ENCODE assay signal across 8 cellular contexts in the genomic region with DNA sequence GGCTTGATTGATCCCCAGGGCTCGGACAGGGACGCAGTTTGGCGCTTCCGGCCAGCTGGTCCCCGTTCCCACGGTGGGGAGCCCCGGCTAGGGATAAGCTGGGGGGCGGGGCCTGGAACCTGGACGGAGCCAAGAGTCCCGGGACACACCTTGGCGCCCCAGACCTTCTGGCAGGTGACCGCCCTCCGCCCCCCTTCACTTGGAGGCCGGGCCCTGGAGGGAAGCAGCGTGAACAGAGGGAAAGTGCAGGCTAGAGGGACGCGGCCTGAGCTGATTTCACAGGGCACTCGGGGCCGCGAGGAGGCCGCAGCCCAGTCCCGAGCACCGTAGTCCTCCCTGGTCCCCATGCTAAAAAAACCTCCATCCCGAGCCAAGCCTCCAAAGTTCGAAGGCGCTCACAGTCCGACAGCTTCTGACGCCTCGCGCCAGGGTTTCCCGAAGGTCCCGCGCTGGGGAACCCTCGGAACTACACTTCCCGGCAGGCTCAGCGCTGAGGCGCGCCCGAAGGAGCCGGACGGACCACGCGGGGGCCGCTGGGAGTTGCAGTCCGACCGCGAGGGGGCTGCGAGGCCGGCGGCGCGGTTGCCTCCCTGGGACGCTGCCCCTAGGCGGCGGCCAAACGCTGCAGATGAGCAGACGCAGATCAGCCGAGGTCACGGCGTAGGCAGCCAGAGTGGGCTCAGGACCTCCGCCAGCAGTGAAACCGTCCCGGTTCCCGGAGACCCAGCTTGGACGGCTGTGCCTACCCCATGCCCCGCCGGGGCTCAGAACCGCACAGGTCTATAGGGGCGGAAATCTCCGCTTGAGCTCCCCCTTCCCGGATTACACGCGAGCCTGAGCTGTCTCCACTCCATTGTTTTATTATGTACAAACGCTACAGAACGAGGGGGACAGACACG. TPM values are rescaled to one million over a fixed set of nuclear protein-coding genes. Genes with fewer than 3 reads are reported as not detected.
A peak's percentile ranks its signal among the peaks of the same experiment; 100 is the strongest.
DNase-seq lines count a peak whose midpoint lies in the region; ATAC-seq and TF ChIP-seq lines count a peak whose summit lies in the region.

A gene with protein sequence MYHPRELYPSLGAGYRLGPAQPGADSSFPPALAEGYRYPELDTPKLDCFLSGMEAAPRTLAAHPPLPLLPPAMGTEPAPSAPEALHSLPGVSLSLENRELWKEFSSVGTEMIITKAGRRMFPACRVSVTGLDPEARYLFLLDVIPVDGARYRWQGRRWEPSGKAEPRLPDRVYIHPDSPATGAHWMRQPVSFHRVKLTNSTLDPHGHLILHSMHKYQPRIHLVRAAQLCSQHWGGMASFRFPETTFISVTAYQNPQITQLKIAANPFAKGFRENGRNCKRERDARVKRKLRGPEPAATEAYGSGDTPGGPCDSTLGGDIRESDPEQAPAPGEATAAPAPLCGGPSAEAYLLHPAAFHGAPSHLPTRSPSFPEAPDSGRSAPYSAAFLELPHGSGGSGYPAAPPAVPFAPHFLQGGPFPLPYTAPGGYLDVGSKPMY (minus strand): TSS at position 451 of the 899 bp plus-strand sequence. CDS start 731 bp downstream, outside the sequence.

- H3K4me3 ChIP-seq in HCT116 (replicated peaks in 1 of 2; ENCODE audit: low read depth in 1 of 2, low read length in 2 of 2) = peak within 1 kb of the TSS; percentile 62 to 68
- peak within 1 kb of the TSS; percentile 75 for H3K4me3 ChIP-seq in MM.1S (ENCODE audit: low read length)
- peak within 1 kb of the TSS; percentile 85 for H3K4me3 ChIP-seq in neutrophil (ENCODE audit: low read depth in 1 of 2, low read length in 1 of 2)

- POLR2A ChIA-PET in HCT116 (lab: Charles Lee) = interaction anchor here (0.7 to 2.7 kb wide), 7 partner anchors 12 to 602 kb away, joined by 3 to 10 read pairs (median 3); a partner anchor contains a TSS

- peak; percentile 49 for DNase-seq in GM04503 (ENCODE audit: low read depth)
- DNase-seq in HCT116 (ENCODE audit: low read depth, low spot score) = peak; percentile 74
- DNase-seq in MM.1S = peak; percentile 96
- peak; percentile 90 for DNase-seq in SHP77 treated with DMSO at 0.1 percent for 48 hours (lab: John Stamatoyannopoulos, UW)
- peak; percentile 80 to 91 (median 84) for DNase-seq in activated naive CD4-positive, alpha-beta T cell (lab: John Stamatoyannopoulos, UW)
- peak; percentile 89 for DNase-seq in foreskin melanocyte
- DNase-seq in substantia nigra (lab: John Stamatoyannopoulos, UW) = peak; percentile 44 to 97 (median 89)

- H3F3A ChIP-seq in MM.1S (ENCODE audit: insufficient read depth, low read length) = peaks cover 22% of the 10 kb centered on the region

- intact Hi-C loops in HCT116 (cut with micrococcal nuclease) = loop anchor here (5.0 kb wide), 1 partner anchor 316 kb away; a partner anchor contains a TSS

- TF ChIP-seq RAD21 in HCT116 (IDR thresholded peaks at IDR 0.05; ENCODE audit: low read depth) = peak; percentile 86

- TF ChIP-seq CTCF in HCT116 (IDR thresholded peaks at IDR 0.05 in 2 of 3, conservative IDR thresholded peaks at IDR 0.05 in 1 of 3; ENCODE audit: borderline replicate concordance in 1 of 3, insufficient read depth in 1 of 3, low read depth in 2 of 3, low read length in 2 of 3) (peak; percentile 44 to 76 (median 63); a peak in 5 of 6 replicates), MM.1S (IDR thresholded peaks at IDR 0.05; ENCODE audit: low read length) (peak; percentile 73), neutrophil (IDR thresholded peaks at IDR 0.05) (peak; percentile 90)

- H3K9me3 ChIP-seq in HCT116 (ENCODE audit: control insufficient read depth in 1 of 2, insufficient read depth in 1 of 2, low read depth in 1 of 2, low read length in 2 of 2) (peaks cover 0 to 4% of the 10 kb centered on the region in 2 experiments; a peak in 1 of 4 replicates), MM.1S (replicated peaks; ENCODE audit: insufficient read depth, low read length) (no peaks in the 10 kb centered on the region), neutrophil (no peaks in the 10 kb centered on the region)

- H3K36me3 ChIP-seq in HCT116 (ENCODE audit: control insufficient read depth in 1 of 2, insufficient read depth in 2 of 2, low read length in 2 of 2) (no peaks in the 10 kb centered on the region), MM.1S (replicated peaks; ENCODE audit: insufficient read depth, low read length) (no peaks in the 10 kb centered on the region), neutrophil (peaks cover 34% of the 10 kb centered on the region)

- H3K27ac ChIP-seq in HCT116 (ENCODE audit: low read depth, low read length) (peak within 1 kb of the TSS; percentile 77), MM.1S (ENCODE audit: low read length) (peak within 1 kb of the TSS; percentile 71), neutrophil (peak within 1 kb of the TSS; percentile 100), substantia nigra (ENCODE audit: low read depth, low read length, poor library complexity, severe bottlenecking) (peak within 1 kb of the TSS; percentile 85)

- H3K9me2 ChIP-seq in HCT116 (ENCODE audit: insufficient read depth) (no peaks in the 10 kb centered on the region), MM.1S (replicated peaks; ENCODE audit: insufficient read depth, low read length) (no peaks in the 10 kb centered on the region)

- RAD21 ChIA-PET in HCT116 (lab: Charles Lee; ENCODE audit: low non-redundant PET in 1 of 2, low total read pairs in 2 of 2, uncharacterized antibody in 2 of 2, unreplicated experiment in 2 of 2) = interaction anchor here in 1 of 2 experiments (0.6 kb wide), 1 partner anchor 304 kb away, joined by 3 read pairs; a partner anchor contains a TSS

- H2AFZ ChIP-seq in HCT116 (ENCODE audit: low read depth, low read length, poor library complexity, severe bottlenecking) = peak within 1 kb of the TSS; percentile 82
- peak within 1 kb of the TSS; percentile 98 for H2AFZ ChIP-seq in MM.1S (ENCODE audit: low read length)

- H3K4me1 ChIP-seq in HCT116 (ENCODE audit: control insufficient read depth in 1 of 2, insufficient read depth in 2 of 2, low read length in 2 of 2) (peaks cover 14 to 62% of the 10 kb centered on the region in 2 experiments), MM.1S (ENCODE audit: low read length) (peaks cover 24% of the 10 kb centered on the region), neutrophil (ENCODE audit: control insufficient read depth in 1 of 2, insufficient read depth in 1 of 2, low read depth in 1 of 2, low read length in 1 of 2) (peaks cover 67 to 68% of the 10 kb centered on the region in 2 experiments)

- no peaks in the 10 kb centered on the region for H3K27me3 ChIP-seq in HCT116 (ENCODE audit: insufficient read depth, low read length)
- no peaks in the 10 kb centered on the region for H3K27me3 ChIP-seq in MM.1S (replicated peaks; ENCODE audit: insufficient read depth, low read length)
- no peaks in the 10 kb centered on the region for H3K27me3 ChIP-seq in neutrophil

- peak; percentile 4 for TF ChIP-seq POLR2A in HCT116 (IDR thresholded peaks at IDR 0.05; ENCODE audit: borderline replicate concordance, extremely low read depth, insufficient read depth, insufficient read length)

- peak within 1 kb of the TSS; percentile 77 for H3K9ac ChIP-seq in HCT116 (ENCODE audit: low read length)
- H3K9ac ChIP-seq in MM.1S (ENCODE audit: low read length) = peak within 1 kb of the TSS; percentile 67

- CTCF ChIA-PET in HCT116 (lab: Charles Lee) = interaction anchor here (0.6 to 6.3 kb wide), 22 partner anchors 11 to 602 kb away, joined by 3 to 48 read pairs (median 4); a partner anchor contains a TSS

- ATAC-seq in HCT116 = peak; percentile 89

- no TSS peak for BruUV-seq in HCT116 (replicated peaks; lab: Mats Ljungman, UMichigan)

- H3K79me2 ChIP-seq in HCT116 (ENCODE audit: insufficient read depth, low read length) (no peaks in the 10 kb centered on the region), MM.1S (ENCODE audit: low read length) (peaks cover 21% of the 10 kb centered on the region)

- H4K20me1 ChIP-seq in HCT116 (ENCODE audit: insufficient read depth) (no peaks in the 10 kb centered on the region), MM.1S (ENCODE audit: insufficient read depth, low read length) (no peaks in the 10 kb centered on the region)

- H3K4me2 ChIP-seq in HCT116 (ENCODE audit: low read length) = peak within 1 kb of the TSS; percentile 96
- peak within 1 kb of the TSS; percentile 95 for H3K4me2 ChIP-seq in MM.1S (ENCODE audit: low read depth, low read length)

TF ChIP-seq in HCT116, 20 proteins besides CTCF, POLR2A, EP300 and RAD21 (continues in another document):
- TF ChIP-seq, protein P1, sequence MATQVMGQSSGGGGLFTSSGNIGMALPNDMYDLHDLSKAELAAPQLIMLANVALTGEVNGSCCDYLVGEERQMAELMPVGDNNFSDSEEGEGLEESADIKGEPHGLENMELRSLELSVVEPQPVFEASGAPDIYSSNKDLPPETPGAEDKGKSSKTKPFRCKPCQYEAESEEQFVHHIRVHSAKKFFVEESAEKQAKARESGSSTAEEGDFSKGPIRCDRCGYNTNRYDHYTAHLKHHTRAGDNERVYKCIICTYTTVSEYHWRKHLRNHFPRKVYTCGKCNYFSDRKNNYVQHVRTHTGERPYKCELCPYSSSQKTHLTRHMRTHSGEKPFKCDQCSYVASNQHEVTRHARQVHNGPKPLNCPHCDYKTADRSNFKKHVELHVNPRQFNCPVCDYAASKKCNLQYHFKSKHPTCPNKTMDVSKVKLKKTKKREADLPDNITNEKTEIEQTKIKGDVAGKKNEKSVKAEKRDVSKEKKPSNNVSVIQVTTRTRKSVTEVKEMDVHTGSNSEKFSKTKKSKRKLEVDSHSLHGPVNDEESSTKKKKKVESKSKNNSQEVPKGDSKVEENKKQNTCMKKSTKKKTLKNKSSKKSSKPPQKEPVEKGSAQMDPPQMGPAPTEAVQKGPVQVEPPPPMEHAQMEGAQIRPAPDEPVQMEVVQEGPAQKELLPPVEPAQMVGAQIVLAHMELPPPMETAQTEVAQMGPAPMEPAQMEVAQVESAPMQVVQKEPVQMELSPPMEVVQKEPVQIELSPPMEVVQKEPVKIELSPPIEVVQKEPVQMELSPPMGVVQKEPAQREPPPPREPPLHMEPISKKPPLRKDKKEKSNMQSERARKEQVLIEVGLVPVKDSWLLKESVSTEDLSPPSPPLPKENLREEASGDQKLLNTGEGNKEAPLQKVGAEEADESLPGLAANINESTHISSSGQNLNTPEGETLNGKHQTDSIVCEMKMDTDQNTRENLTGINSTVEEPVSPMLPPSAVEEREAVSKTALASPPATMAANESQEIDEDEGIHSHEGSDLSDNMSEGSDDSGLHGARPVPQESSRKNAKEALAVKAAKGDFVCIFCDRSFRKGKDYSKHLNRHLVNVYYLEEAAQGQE (IDR thresholded peaks at IDR 0.05; ENCODE audit: low read depth) = no peak
- TF ChIP-seq EZH2phosphoT487 (IDR thresholded peaks at IDR 0.05; ENCODE audit: borderline replicate concordance) (no peak), JUND (IDR thresholded peaks at IDR 0.05) (no peak), POLR2AphosphoS5 (IDR thresholded peaks at IDR 0.05; ENCODE audit: low read depth, low read length) (peak; percentile 49; the same call in 1 of the 2 replicates), EGR1 (IDR thresholded peaks at IDR 0.05; ENCODE audit: low read depth) (no peak), CEBPB (IDR thresholded peaks at IDR 0.05; ENCODE audit: low read depth) (no peak)

RNA-seq across cellular contexts. Expression of the gene that starts here (rescaled TPM):
- 1.4 TPM for total RNA-seq in HCT116 (2021; ENCODE audit: unreplicated experiment)
- polyA plus RNA-seq in HCT116 (2012) = 1.2 and 1.5 TPM in 2 replicates

Comparison
In these comparisons a context has a peak if more than half of its experiments do, and no peak if none do; other contexts are left out.
1. Peak in every context shown above with its lines: DNase-seq, ATAC-seq, H3K4me3 ChIP-seq and H3K27ac ChIP-seq.